ENCODE assay signal across 1 cellular context in the genomic region with DNA sequence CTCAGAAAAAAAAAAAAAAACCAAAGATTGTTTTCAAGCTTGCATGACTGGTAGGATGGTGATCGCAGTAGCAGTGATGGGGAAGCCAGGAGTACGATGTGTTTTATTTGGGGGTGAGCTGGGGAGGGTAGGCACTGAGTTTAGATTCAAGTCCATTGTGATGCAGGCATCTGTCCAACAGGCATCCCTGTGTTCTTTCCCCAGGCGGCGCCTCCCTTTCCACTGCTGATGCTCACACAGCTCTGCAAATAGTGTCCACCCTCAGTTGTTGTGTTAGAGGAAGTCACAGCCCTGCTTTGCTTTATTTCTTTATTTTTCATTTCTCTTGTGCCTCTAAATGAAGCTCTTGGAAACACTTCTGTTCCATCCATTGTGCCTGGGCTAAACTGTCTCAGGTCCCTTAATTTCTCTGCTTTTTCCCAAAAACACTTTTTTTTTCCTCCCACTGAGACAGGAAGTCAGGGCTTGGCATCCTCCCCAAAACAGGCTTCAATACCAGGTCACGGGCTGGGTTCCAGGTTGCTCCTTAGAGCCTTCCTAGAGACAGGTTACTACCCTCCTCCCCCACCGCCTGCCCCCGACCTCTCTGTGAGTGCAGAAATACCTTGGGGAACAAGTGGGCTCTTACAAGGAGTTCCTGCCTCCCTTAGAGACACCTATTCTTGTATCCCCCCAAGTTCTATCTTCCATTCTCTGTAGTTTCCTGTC.
TF ChIP-seq lines count a peak whose summit lies in the region.

No MANE protein-coding gene starts in this region.

TF ChIP-seq in HepG2, 621 proteins besides CTCF, POLR2A, EP300 and RAD21 (continued from another document):
- TF ChIP-seq, protein P1, sequence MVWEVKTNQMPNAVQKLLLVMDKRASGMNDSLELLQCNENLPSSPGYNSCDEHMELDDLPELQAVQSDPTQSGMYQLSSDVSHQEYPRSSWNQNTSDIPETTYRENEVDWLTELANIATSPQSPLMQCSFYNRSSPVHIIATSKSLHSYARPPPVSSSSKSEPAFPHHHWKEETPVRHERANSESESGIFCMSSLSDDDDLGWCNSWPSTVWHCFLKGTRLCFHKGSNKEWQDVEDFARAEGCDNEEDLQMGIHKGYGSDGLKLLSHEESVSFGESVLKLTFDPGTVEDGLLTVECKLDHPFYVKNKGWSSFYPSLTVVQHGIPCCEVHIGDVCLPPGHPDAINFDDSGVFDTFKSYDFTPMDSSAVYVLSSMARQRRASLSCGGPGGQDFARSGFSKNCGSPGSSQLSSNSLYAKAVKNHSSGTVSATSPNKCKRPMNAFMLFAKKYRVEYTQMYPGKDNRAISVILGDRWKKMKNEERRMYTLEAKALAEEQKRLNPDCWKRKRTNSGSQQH (CRISPR knock-in tag; IDR thresholded peaks at IDR 0.05; ENCODE audit: low read depth), result no peak
- TF ChIP-seq FOXJ3 (CRISPR knock-in tag; IDR thresholded peaks at IDR 0.05; ENCODE audit: borderline replicate concordance), result no peak
- no peak for TF ChIP-seq FOXA3 (CRISPR knock-in tag; IDR thresholded peaks at IDR 0.05)
- TF ChIP-seq ZNF557 (CRISPR knock-in tag; IDR thresholded peaks at IDR 0.05), result no peak
- TF ChIP-seq TBX2 (CRISPR knock-in tag; IDR thresholded peaks at IDR 0.05; ENCODE audit: borderline replicate concordance), result no peak
- TF ChIP-seq ZMYM3 (CRISPR knock-in tag; IDR thresholded peaks at IDR 0.05), result no peak
- TF ChIP-seq, protein P2, sequence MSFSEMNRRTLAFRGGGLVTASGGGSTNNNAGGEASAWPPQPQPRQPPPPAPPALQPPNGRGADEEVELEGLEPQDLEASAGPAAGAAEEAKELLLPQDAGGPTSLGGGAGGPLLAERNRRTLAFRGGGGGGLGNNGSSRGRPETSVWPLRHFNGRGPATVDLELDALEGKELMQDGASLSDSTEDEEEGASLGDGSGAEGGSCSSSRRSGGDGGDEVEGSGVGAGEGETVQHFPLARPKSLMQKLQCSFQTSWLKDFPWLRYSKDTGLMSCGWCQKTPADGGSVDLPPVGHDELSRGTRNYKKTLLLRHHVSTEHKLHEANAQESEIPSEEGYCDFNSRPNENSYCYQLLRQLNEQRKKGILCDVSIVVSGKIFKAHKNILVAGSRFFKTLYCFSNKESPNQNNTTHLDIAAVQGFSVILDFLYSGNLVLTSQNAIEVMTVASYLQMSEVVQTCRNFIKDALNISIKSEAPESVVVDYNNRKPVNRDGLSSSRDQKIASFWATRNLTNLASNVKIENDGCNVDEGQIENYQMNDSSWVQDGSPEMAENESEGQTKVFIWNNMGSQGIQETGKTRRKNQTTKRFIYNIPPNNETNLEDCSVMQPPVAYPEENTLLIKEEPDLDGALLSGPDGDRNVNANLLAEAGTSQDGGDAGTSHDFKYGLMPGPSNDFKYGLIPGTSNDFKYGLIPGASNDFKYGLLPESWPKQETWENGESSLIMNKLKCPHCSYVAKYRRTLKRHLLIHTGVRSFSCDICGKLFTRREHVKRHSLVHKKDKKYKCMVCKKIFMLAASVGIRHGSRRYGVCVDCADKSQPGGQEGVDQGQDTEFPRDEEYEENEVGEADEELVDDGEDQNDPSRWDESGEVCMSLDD (CRISPR knock-in tag; IDR thresholded peaks at IDR 0.05; ENCODE audit: borderline replicate concordance), result no peak
- TF ChIP-seq TBL1XR1 (IDR thresholded peaks at IDR 0.05; ENCODE audit: borderline replicate concordance, low read length, partially characterized antibody), result no peak
